23 cellular contexts compared by ENCODE assay signal in the genomic region with DNA sequence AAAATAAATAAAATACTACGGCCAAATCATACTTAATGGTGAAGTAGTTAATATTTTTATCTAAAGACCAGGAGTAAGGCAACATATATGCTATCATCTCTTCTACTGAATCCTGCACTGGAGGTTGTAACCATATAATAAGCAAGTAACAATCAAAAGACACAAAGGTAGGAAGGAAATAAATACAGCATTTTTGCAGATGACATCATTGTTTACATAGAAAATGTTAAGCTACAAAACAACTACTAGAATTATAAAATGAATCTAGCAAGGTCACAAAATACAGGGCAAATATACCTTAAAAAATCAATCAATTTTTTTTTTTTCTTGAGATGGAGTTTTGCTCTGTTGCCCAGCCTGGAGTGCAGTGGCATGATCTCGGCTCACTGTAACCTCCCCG.
"Had no signal": no experiment of that assay in that cellular context is flagged by ENCODE, and none has a peak within 500 bp of the region (broad histone marks: within the 10 kb centered on the region; RNA-seq: fewer than 3 reads in every experiment).

No MANE protein-coding gene starts in this region.

- DNase-seq: colonic mucosa; cortex of kidney; effector CD8-positive, alpha-beta T cell; effector memory CD8-positive, alpha-beta T cell; endodermal cell; foreskin keratinocyte; heart left ventricle; hypothalamus; left cardiac atrium; left lung; left ventricle myocardium superior; lower lobe of right lung; mesenchymal stem cell; mucosa of descending colon; naive B cell had no signal

- H3K27ac Mint-ChIP-seq: dendritic cell treated with granulocyte-macrophage colony-stimulating factor and Interleukin-4, amounts not matched to agents 40 ng/mL and 50 ng/mL, for 4 days; effector memory CD8-positive, alpha-beta T cell; endodermal cell; mesothelial cell of epicardium; naive B cell had no signal

- H3K4me1 ChIP-seq: colonic mucosa, esophagus muscularis mucosa, foreskin keratinocyte, gastroesophageal sphincter, heart left ventricle, left lung, lower lobe of right lung had no signal

- H3K9me3 ChIP-seq: colonic mucosa, esophagus muscularis mucosa, gastroesophageal sphincter, left lung, lower lobe of right lung, mucosa of descending colon had no signal

- H3K4me1 Mint-ChIP-seq: endodermal cell, naive B cell had no signal

- H3K4me3 Mint-ChIP-seq: dendritic cell treated with granulocyte-macrophage colony-stimulating factor and Interleukin-4, amounts not matched to agents 40 ng/mL and 50 ng/mL, for 4 days; effector memory CD8-positive, alpha-beta T cell; endodermal cell; mesothelial cell of epicardium; naive B cell had no signal

- H2AFZ ChIP-seq: hepatocyte had no signal

- H3K4me3 ChIP-seq: colonic mucosa, esophagus muscularis mucosa, gastroesophageal sphincter, heart left ventricle, hepatocyte, left lung, lower lobe of right lung, mucosa of descending colon had no signal

- H3K27me3 ChIP-seq: colonic mucosa, esophagus muscularis mucosa, foreskin keratinocyte, gastroesophageal sphincter, hepatocyte, left lung had no signal

- ATAC-seq: effector memory CD8-positive, alpha-beta T cell; foreskin keratinocyte; gastroesophageal sphincter; heart left ventricle; left cardiac atrium; left lung; left ventricle myocardium superior; lower lobe of right lung; mucosa of descending colon had no signal

- H3K9me3 Mint-ChIP-seq: dendritic cell treated with granulocyte-macrophage colony-stimulating factor and Interleukin-4, amounts not matched to agents 40 ng/mL and 50 ng/mL, for 4 days had no signal

- FAIRE-seq: endothelial cell of umbilical vein, islet of Langerhans, keratinocyte had no signal

- H3K36me3 ChIP-seq: colonic mucosa, esophagus muscularis mucosa, gastroesophageal sphincter, heart left ventricle, left lung, lower lobe of right lung had no signal

- H3K27ac ChIP-seq: colonic mucosa, esophagus muscularis mucosa, foreskin keratinocyte, gastroesophageal sphincter, heart left ventricle, hepatocyte, left lung, lower lobe of right lung had no signal

- H3K79me2 ChIP-seq: hepatocyte had no signal

- H3K4me2 ChIP-seq: hepatocyte had no signal
